Comparison of ENCODE assay signal across 14 cellular contexts in the genomic region with DNA sequence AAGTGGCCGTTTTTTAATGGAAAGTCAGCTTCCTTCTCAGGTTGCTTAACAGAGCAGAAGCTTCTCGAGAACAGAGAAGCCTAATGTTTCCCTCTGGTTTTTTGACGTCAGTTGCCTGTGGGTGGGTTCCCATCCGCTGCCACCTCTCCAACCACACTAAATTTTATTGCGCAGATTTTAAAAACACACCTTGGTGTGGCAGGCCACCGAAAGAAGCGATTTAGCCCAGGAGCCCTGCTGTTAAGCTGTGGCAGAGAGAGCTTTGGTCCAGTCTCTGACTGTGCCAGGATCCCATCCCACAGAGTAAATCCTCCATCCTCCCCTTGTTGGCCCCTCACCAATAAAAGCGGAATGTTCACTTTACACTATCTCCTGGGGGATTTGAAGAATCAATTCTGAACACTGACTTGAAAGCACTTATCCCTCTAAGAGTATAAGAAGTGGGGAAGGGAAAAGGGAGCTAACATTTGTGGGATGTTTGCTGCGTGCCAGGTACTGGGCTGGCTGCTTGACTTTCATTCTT.
DNase-seq lines count a peak whose midpoint lies in the region; FAIRE-seq and TF ChIP-seq lines count a peak whose summit lies in the region.
"Had no signal": no experiment of that assay in that cellular context is flagged by ENCODE, and none has a peak within 500 bp of the region (broad histone marks: within the 10 kb centered on the region; RNA-seq: fewer than 3 reads in every experiment).

No MANE protein-coding gene starts in this region.

- intact Hi-C loops in breast epithelium (cut with DNase I; ENCODE audit: low total_unique reads), result no loop called here
- intact Hi-C loops in mammary epithelial cell (cut with micrococcal nuclease), result no loop called here
- intact Hi-C loops in vagina (cut with DNase I), result no loop called here

- H3K4me3 ChIP-seq in breast epithelium (no peak overlapping the region), mammary epithelial cell (replicated peaks in 1 of 3; ENCODE audit: insufficient read depth in 1 of 3, low read depth in 2 of 3, low read length in 3 of 3) (no peak overlapping the region), vagina (no peak overlapping the region)
- H3K4me3 ChIP-seq: PC-9 had no signal

- H3K4me3 Mint-ChIP-seq in nephron progenitor cell, result no peak overlapping the region
- H3K4me3 Mint-ChIP-seq: natural killer cell had no signal

- TF ChIP-seq POLR2A in breast epithelium (IDR thresholded peaks at IDR 0.05) (no peak), vagina (IDR thresholded peaks at IDR 0.05) (no peak)

- DNase-seq in breast epithelium (ENCODE audit: low spot score in 2 of 2) (no peak), mammary epithelial cell (no peak), fibroblast of peridontal ligament (ENCODE audit: extremely low read depth) (peak; percentile 62), nephron progenitor cell (no peak), vagina (ENCODE audit: extremely low spot score in 2 of 2) (peak in 1 of 2 donors; percentile 77), epidermal melanocyte (ENCODE audit: insufficient read length, low spot score) (no peak), mucosa of gallbladder (ENCODE audit: low spot score) (no peak), frontal cortex (ENCODE audit: low spot score in 2 of 2) (no peak)
- DNase-seq: hippocampal formation; natural killer cell; NCI-H1930; stimulated activated CD4-positive, alpha-beta T cell treated with anti-CD3 and anti-CD28 coated beads, Interleukin-4, amount 100 ng/mL, for 24 hours; trophoblast cell had no signal

- 38% methylated on average over 9 of the region's 9 CpGs for WGBS in mammary epithelial cell (ENCODE audit: low coverage, missing lambda C conversion rate)

- H3K27me3 ChIP-seq in breast epithelium, result no peaks in the 10 kb centered on the region
- H3K27me3 ChIP-seq in mammary epithelial cell (ENCODE audit: insufficient read depth, low read length), result no peaks in the 10 kb centered on the region
- no peaks in the 10 kb centered on the region for H3K27me3 ChIP-seq in vagina

- H3K4me2 ChIP-seq in mammary epithelial cell (ENCODE audit: insufficient read depth, low read depth, low read length), result no peak overlapping the region
- H3K4me2 ChIP-seq: PC-9 had no signal

- dilution Hi-C loops in mammary epithelial cell (cut with HindIII; ENCODE audit: low sequenced_read_pairs), result no loop called here

- BruUV-seq in mammary epithelial cell (replicated peaks; lab: Mats Ljungman, UMichigan), result no TSS peak

- H2AFZ ChIP-seq in mammary epithelial cell (ENCODE audit: low read depth, low read length), result no peak overlapping the region
- H2AFZ ChIP-seq: PC-9 had no signal

- no peak for FAIRE-seq in frontal cortex (lab: Jason Lieb, UNC)

- peak overlapping the region; percentile 6 to 29 for H3K27ac ChIP-seq in breast epithelium
- H3K27ac ChIP-seq in mammary epithelial cell (ENCODE audit: insufficient read depth, low read depth, low read length), result no peak overlapping the region
- peak overlapping the region; percentile 49 for H3K27ac ChIP-seq in vagina
- H3K27ac ChIP-seq: PC-9 had no signal

- no peaks in the 10 kb centered on the region for H4K20me1 ChIP-seq in mammary epithelial cell (ENCODE audit: insufficient read depth, low read length)

- CTCF ChIA-PET in mammary epithelial cell (lab: Charles Lee; ENCODE audit: low non-redundant PET), result no interaction called here

- H3K4me1 ChIP-seq in breast epithelium (no peaks in the 10 kb centered on the region), mammary epithelial cell (ENCODE audit: insufficient read depth, low read length) (peaks cover 13% of the 10 kb centered on the region), vagina (peaks cover 8% of the 10 kb centered on the region)

- TF ChIP-seq CTCF in breast epithelium (IDR thresholded peaks at IDR 0.05), result no peak
- TF ChIP-seq CTCF in mammary epithelial cell (conservative IDR thresholded peaks at IDR 0.05 in 1 of 2, IDR thresholded peaks at IDR 0.05 in 1 of 2; ENCODE audit: extremely low read depth in 1 of 2, insufficient read depth in 1 of 2, low read depth in 1 of 2, low read length in 2 of 2), result no peak
- no peak for TF ChIP-seq CTCF in nephron progenitor cell (IDR thresholded peaks at IDR 0.05)
- no peak for TF ChIP-seq CTCF in vagina (IDR thresholded peaks at IDR 0.05)

- no peaks in the 10 kb centered on the region for H3K9me3 Mint-ChIP-seq in nephron progenitor cell
- H3K9me3 Mint-ChIP-seq: natural killer cell had no signal

- no peaks in the 10 kb centered on the region for H3K27me3 Mint-ChIP-seq in nephron progenitor cell (ENCODE audit: low read depth, poor library complexity)

- H3K27ac Mint-ChIP-seq in nephron progenitor cell, result peak overlapping the region; percentile 87
- H3K27ac Mint-ChIP-seq: natural killer cell had no signal

- H3K79me2 ChIP-seq in mammary epithelial cell (ENCODE audit: insufficient read depth, low read length), result no peaks in the 10 kb centered on the region

- H3K9me3 ChIP-seq in breast epithelium, result no peaks in the 10 kb centered on the region
- no peaks in the 10 kb centered on the region for H3K9me3 ChIP-seq in mammary epithelial cell (replicated peaks; ENCODE audit: insufficient read depth, low read length)
- no peaks in the 10 kb centered on the region for H3K9me3 ChIP-seq in vagina

- H3K36me3 ChIP-seq in breast epithelium (no peaks in the 10 kb centered on the region), mammary epithelial cell (ENCODE audit: insufficient read depth, low read length) (no peaks in the 10 kb centered on the region), vagina (no peaks in the 10 kb centered on the region)

- H3K4me1 Mint-ChIP-seq in nephron progenitor cell, result peaks cover 87% of the 10 kb centered on the region

- in situ Hi-C loops in mammary epithelial cell (cut with MboI; ENCODE audit: low sequenced_read_pairs in 2 of 2), result loop anchor here in 1 of 2 donors (25.0 kb wide), 1 partner anchor 221 kb away; no protein-coding TSS in a partner anchor

- H3K36me3 Mint-ChIP-seq in nephron progenitor cell (ENCODE audit: low read depth), result no peaks in the 10 kb centered on the region
- H3K36me3 Mint-ChIP-seq: natural killer cell had no signal

- no peak overlapping the region for H3K9ac ChIP-seq in mammary epithelial cell (ENCODE audit: insufficient read depth, low read length)
